9 cellular contexts compared by ENCODE assay signal in genomic region chr3:115913069-115913686, GRCh38.
DNase-seq lines count a peak whose midpoint lies in the region; ATAC-seq and TF ChIP-seq lines count a peak whose summit lies in the region.
"Had no signal": no experiment of that assay in that cellular context is flagged by ENCODE, and none has a peak within 500 bp of the region (broad histone marks: within the 10 kb centered on the region; RNA-seq: fewer than 3 reads in every experiment).

No MANE protein-coding gene starts in this region.

- WGBS in adrenal gland, 4 donors, result 77 to 84% (median 82%) methylated on average over 4 of the region's 4 CpGs
- WGBS in mesendoderm (ENCODE audit: extremely low coverage, insufficient coverage, low lambda C conversion rate), result no CpG with 5 or more reads among the region's 4 CpGs
- WGBS in aorta, 2 donors, result 75 to 76% methylated on average over 4 of the region's 4 CpGs

- H3K27me3 ChIP-seq in adrenal gland (no peaks in the 10 kb centered on the region), mesendoderm (ENCODE audit: insufficient read depth, low read length, poor library complexity) (no peaks in the 10 kb centered on the region), aorta (ENCODE audit: control insufficient read depth in 1 of 2, insufficient read depth in 2 of 2, low read length in 1 of 2) (no peaks in the 10 kb centered on the region)

- no peak overlapping the region for H3K4me2 ChIP-seq in mesendoderm (ENCODE audit: low read length)

- no peaks in the 10 kb centered on the region for H3K79me2 ChIP-seq in mesendoderm (ENCODE audit: control insufficient read depth, insufficient read depth, low read length)

- H2AK5ac ChIP-seq in mesendoderm (ENCODE audit: low read length), result no peak overlapping the region

- no peak overlapping the region for H2BK5ac ChIP-seq in mesendoderm (ENCODE audit: low read length)

- TF ChIP-seq CTCF in adrenal gland (IDR thresholded peaks at IDR 0.05), result peak in 4 of 6 experiments; percentile 2 to 37 (median 25)

- H2BK120ac ChIP-seq in mesendoderm (ENCODE audit: low read depth, low read length), result no peak overlapping the region

- no peak overlapping the region for H4K8ac ChIP-seq in mesendoderm (ENCODE audit: low read depth, low read length)

- DNase-seq in EL (peak; percentile 5), HPDE6-E6E7 (ENCODE audit: extremely low spot score) (peak; percentile 16), adrenal gland (no peak), mesendoderm (peak; percentile 36), RPMI8226 (no peak), aorta (no peak)
- DNase-seq in activated CD8-positive, alpha-beta memory T cell treated with anti-CD3 and anti-CD28 coated beads, Interleukin-2, amount 50 U/mL, for 48 hours, result no peak
- DNase-seq: activated CD4-positive, alpha-beta memory T cell treated with anti-CD3 and anti-CD28 coated beads, Interleukin-2, amount 10 ng/mL, durations not matched to agents 7 days and 5 days; dermis blood vessel endothelial cell had no signal

- no peak overlapping the region for H3K18ac ChIP-seq in mesendoderm (ENCODE audit: low read length)

- no peak overlapping the region for H4K5ac ChIP-seq in mesendoderm (ENCODE audit: low read length)

- H3K4me1 ChIP-seq in adrenal gland (replicated peaks in 1 of 2) (no peaks in the 10 kb centered on the region), mesendoderm (ENCODE audit: control insufficient read depth, low read depth, low read length) (no peaks in the 10 kb centered on the region), aorta (ENCODE audit: control insufficient read depth in 1 of 2, insufficient read depth in 2 of 2, low read length in 2 of 2) (no peaks in the 10 kb centered on the region)

- no peaks in the 10 kb centered on the region for H3K79me1 ChIP-seq in mesendoderm (ENCODE audit: low read length)

- H3K27ac ChIP-seq in adrenal gland, result no peak overlapping the region
- H3K27ac ChIP-seq in mesendoderm (ENCODE audit: low read depth, low read length), result no peak overlapping the region
- H3K27ac ChIP-seq in aorta (ENCODE audit: low read depth in 1 of 2, low read length in 2 of 2), result no peak overlapping the region

- no peak overlapping the region for H2BK15ac ChIP-seq in mesendoderm (replicated peaks; ENCODE audit: low read depth)

- H3K36me3 ChIP-seq in adrenal gland (replicated peaks in 1 of 2), result no peaks in the 10 kb centered on the region
- H3K36me3 ChIP-seq in mesendoderm (ENCODE audit: control insufficient read depth, insufficient read depth, low read length), result no peaks in the 10 kb centered on the region
- H3K36me3 ChIP-seq in aorta (ENCODE audit: control insufficient read depth in 1 of 2, insufficient read depth in 2 of 2, low read length in 1 of 2), result no peaks in the 10 kb centered on the region

- no peak overlapping the region for H3K9ac ChIP-seq in mesendoderm (ENCODE audit: low read length)

- no peak overlapping the region for H3K4me3 ChIP-seq in adrenal gland
- no peak overlapping the region for H3K4me3 ChIP-seq in mesendoderm (ENCODE audit: low read length)
- no peak overlapping the region for H3K4me3 ChIP-seq in aorta (ENCODE audit: low read length in 2 of 2)

- TF ChIP-seq POLR2A in adrenal gland (IDR thresholded peaks at IDR 0.05), result no peak

- no peak for ATAC-seq in aorta (ENCODE audit: low FRiP score)

- intact Hi-C loops in adrenal gland (cut with DNase I), result no loop called here
- intact Hi-C loops in aorta (cut with DNase I), result no loop called here

- H3K9me3 ChIP-seq in adrenal gland (replicated peaks in 1 of 3) (no peaks in the 10 kb centered on the region), aorta (ENCODE audit: control insufficient read depth, low read length) (no peaks in the 10 kb centered on the region)

- no peak overlapping the region for H3K4ac ChIP-seq in mesendoderm (ENCODE audit: low read depth, low read length)

- H3K23ac ChIP-seq in mesendoderm (ENCODE audit: low read length), result no peak overlapping the region

- H3K56ac ChIP-seq in mesendoderm (ENCODE audit: low read length), result no peak overlapping the region

Comparison
In these comparisons a context has a peak if more than half of its experiments do, and no peak if none do; other contexts are left out.
1. DNase-seq: peak in EL (single experiment), HPDE6-E6E7 (single experiment) and mesendoderm (single experiment); none in adrenal gland (0 of 7), RPMI8226 (single experiment), aorta (0 of 2) and activated CD8-positive, alpha-beta memory T cell treated with anti-CD3 and anti-CD28 coated beads, Interleukin-2, amount 50 U/mL, for 48 hours (single experiment).